8 cellular contexts compared by ENCODE assay signal in the genomic region with DNA sequence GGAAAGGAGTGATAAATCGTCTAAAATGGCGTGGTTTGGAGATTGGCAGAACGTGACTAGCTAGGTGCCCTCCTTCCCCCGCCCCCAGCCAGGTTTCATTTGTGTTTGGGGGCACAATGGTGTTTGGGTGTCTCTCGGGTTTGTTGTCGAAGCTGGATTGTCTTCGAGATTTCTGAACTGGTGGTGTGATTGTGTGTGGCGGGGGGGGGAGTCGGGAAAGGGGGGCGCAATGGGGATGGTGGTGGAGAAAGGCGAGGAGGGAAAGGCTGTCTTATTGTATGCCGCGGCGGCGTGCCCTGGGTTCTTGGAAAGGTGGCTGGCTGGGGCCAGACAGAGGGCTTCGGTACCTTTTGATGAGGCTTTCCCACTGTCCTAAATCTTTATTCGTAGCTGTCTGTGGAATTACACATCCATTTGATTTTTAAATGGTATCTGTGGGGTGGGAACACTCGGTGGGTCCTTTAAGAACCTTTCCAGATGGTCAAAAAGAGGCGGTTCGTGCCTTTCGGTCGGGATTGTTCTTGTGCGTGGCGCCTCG. TPM values are rescaled to one million over a fixed set of nuclear protein-coding genes. Genes with fewer than 3 reads are reported as not detected.
DNase-seq lines count a peak whose midpoint lies in the region; ATAC-seq and TF ChIP-seq lines count a peak whose summit lies in the region.

No MANE protein-coding gene starts in this region.

- peaks cover 18% of the 10 kb centered on the region for H3K36me3 ChIP-seq in SJCRH30

- H3K4me3 ChIP-seq in HL-60 (replicated peaks; ENCODE audit: insufficient read depth, low read length) (peak overlapping the region; percentile 66), SJCRH30 (peak overlapping the region; percentile 98), mononuclear cell (ENCODE audit: low read length) (peak overlapping the region; percentile 90)

- H3K9me3 ChIP-seq in SJCRH30 (replicated peaks) (no peaks in the 10 kb centered on the region), mononuclear cell (ENCODE audit: low read depth, low read length) (no peaks in the 10 kb centered on the region)

- ATAC-seq in HG02852 (IDR thresholded peaks at IDR 0.05; ENCODE audit: unreplicated experiment) (no peak), HG03175 (IDR thresholded peaks at IDR 0.05; ENCODE audit: unreplicated experiment) (no peak)

- peak overlapping the region; percentile 84 for H3K27ac ChIP-seq in HL-60 (replicated peaks)
- peak overlapping the region; percentile 99 for H3K27ac ChIP-seq in SJCRH30

- H3K27me3 ChIP-seq in HL-60 (ENCODE audit: insufficient read depth, poor library complexity, severe bottlenecking) (no peaks in the 10 kb centered on the region), SJCRH30 (no peaks in the 10 kb centered on the region), mononuclear cell (ENCODE audit: insufficient read depth, low read length) (peaks cover 36% of the 10 kb centered on the region)

- DNase-seq in DMS114 treated with DMSO at 0.1 percent for 48 hours (lab: John Stamatoyannopoulos, UW; ENCODE audit: unreplicated experiment): peak; percentile 30
- peak in 1 of 2 experiments; percentile 13 for DNase-seq in HL-60 (ENCODE audit: low read depth in 1 of 2, low spot score in 1 of 2)
- DNase-seq in SJCRH30: peak; percentile 43 to 63
- peak; percentile 23 for DNase-seq in epidermal melanocyte (ENCODE audit: insufficient read length, low spot score)
- no peak for DNase-seq in HUDEP-2 (lab: John Stamatoyannopoulos, UW; ENCODE audit: unreplicated experiment in 76 of 76)

- H3K4me1 ChIP-seq in SJCRH30 (no peaks in the 10 kb centered on the region; the same call in 1 of the 2 replicates), mononuclear cell (ENCODE audit: insufficient read depth, low read length) (peaks cover 41% of the 10 kb centered on the region)

- TF ChIP-seq CTCF in HL-60 (IDR thresholded peaks at IDR 0.05; ENCODE audit: insufficient read depth, low read length): no peak

RNA-seq across cellular contexts. Expression of a gene that starts 1.0 kb away (rescaled TPM):
- total RNA-seq in SJCRH30 (2014; rRNA removed; shearing (Covaris generic)): 152 and 167 TPM in 2 replicates
- total RNA-seq in mononuclear cell: 48.4 TPM

Comparison
In these comparisons a context has a peak if more than half of its experiments do, and no peak if none do; other contexts are left out.
1. DNase-seq: peak in DMS114 treated with DMSO at 0.1 percent for 48 hours (single experiment), SJCRH30 (2 of 2) and epidermal melanocyte (single experiment); none in HUDEP-2 (0 of 76).
2. Peak in every context shown above with its lines, with median percentiles within 50 percentile points of each other: H3K4me3 ChIP-seq.